ENCODE assay signal across 29 cellular contexts in genomic region chr9:89880721-89881120, GRCh38.
DNase-seq lines count a peak whose midpoint lies in the region; ATAC-seq, FAIRE-seq and TF ChIP-seq lines count a peak whose summit lies in the region.
"Had no signal": no experiment of that assay in that cellular context is flagged by ENCODE, and none has a peak within 500 bp of the region (broad histone marks: within the 10 kb centered on the region; RNA-seq: fewer than 3 reads in every experiment).

No MANE protein-coding gene starts in this region.

- no peaks in the 10 kb centered on the region for H3K27me3 ChIP-seq in left ventricle myocardium inferior (ENCODE audit: low read depth)
- no peaks in the 10 kb centered on the region for H3K27me3 ChIP-seq in testis
- H3K27me3 ChIP-seq in gastroesophageal sphincter = no peaks in the 10 kb centered on the region
- H3K27me3 ChIP-seq: heart right ventricle, pancreas, transverse colon had no signal

- ATAC-seq in Right ventricle myocardium inferior (no peak), gastroesophageal sphincter (no peak)
- ATAC-seq in activated CD8-positive, alpha-beta memory T cell treated with anti-CD3 and anti-CD28 coated beads, Interleukin-2, amount 10 ng/mL, durations not matched to agents 7 days and 5 days = peak; percentile 31
- ATAC-seq: heart right ventricle, pancreas had no signal

- no peaks in the 10 kb centered on the region for H3K9me3 ChIP-seq in left ventricle myocardium inferior (replicated peaks)
- H3K9me3 ChIP-seq in testis = no peaks in the 10 kb centered on the region
- no peaks in the 10 kb centered on the region for H3K9me3 ChIP-seq in gastroesophageal sphincter
- H3K9me3 ChIP-seq: HAP-1, heart right ventricle, pancreas, SK-N-SH, transverse colon had no signal

- 52 to 85% methylated on average over 5 of the region's 5 CpGs for WGBS in lower leg skin, 2 donors
- 89 to 91% methylated on average over 5 of the region's 5 CpGs for WGBS in testis, 2 donors
- WGBS in gastroesophageal sphincter (ENCODE audit: low coverage in 1 of 2), 2 donors = 88 to 92% methylated on average over 3 to 5 of the region's 5 CpGs

- TF ChIP-seq EP300 in gastroesophageal sphincter (IDR thresholded peaks at IDR 0.05) = no peak

- TF ChIP-seq POLR2A in lower leg skin (IDR thresholded peaks at IDR 0.05) = no peak
- TF ChIP-seq POLR2A in testis (IDR thresholded peaks at IDR 0.05) = no peak
- no peak for TF ChIP-seq POLR2A in gastroesophageal sphincter (IDR thresholded peaks at IDR 0.05)

- peaks cover 68% of the 10 kb centered on the region for H3K4me1 ChIP-seq in left ventricle myocardium inferior
- H3K4me1 ChIP-seq in testis = peaks cover 31% of the 10 kb centered on the region
- peaks cover 0 to 46% (median 14%) of the 10 kb centered on the region in 3 donors for H3K4me1 ChIP-seq in gastroesophageal sphincter
- H3K4me1 ChIP-seq: HAP-1, pancreas had no signal

- no peak overlapping the region for H3K4me3 ChIP-seq in left ventricle myocardium inferior
- H3K4me3 ChIP-seq in lower leg skin (ENCODE audit: low read depth, poor library complexity, severe bottlenecking) = no peak overlapping the region
- no peak overlapping the region for H3K4me3 ChIP-seq in testis
- no peak overlapping the region for H3K4me3 ChIP-seq in gastroesophageal sphincter
- H3K4me3 ChIP-seq: HAP-1, heart right ventricle, pancreas, transverse colon had no signal

- CTCF ChIA-PET in activated CD8-positive, alpha-beta memory T cell treated with anti-CD3 and anti-CD28 coated beads, Interleukin-2, amount 10 ng/mL, durations not matched to agents 7 days and 5 days (lab: Charles Lee) = interaction anchor here (5.9 kb wide), 1 partner anchor 278 kb away, joined by 43 read pairs; the partner anchor contains the start of gene GADD45G

- H3K27ac Mint-ChIP-seq in activated CD8-positive, alpha-beta memory T cell treated with anti-CD3 and anti-CD28 coated beads, Interleukin-2, amount 10 ng/mL, durations not matched to agents 7 days and 5 days = no peak overlapping the region
- H3K27ac Mint-ChIP-seq: activated T-cell treated with anti-CD3 and anti-CD28 coated beads, Interleukin-2, amount 50 U/mL, for 24 hours; B cell; dendritic cell treated with granulocyte-macrophage colony-stimulating factor and Interleukin-4, amounts not matched to agents 40 ng/mL and 50 ng/mL, for 4 days had no signal

- TF ChIP-seq CTCF in left ventricle myocardium inferior (IDR thresholded peaks at IDR 0.05; ENCODE audit: borderline replicate concordance) = no peak
- TF ChIP-seq CTCF in lower leg skin (IDR thresholded peaks at IDR 0.05) = no peak
- no peak for TF ChIP-seq CTCF in testis (IDR thresholded peaks at IDR 0.05)
- TF ChIP-seq CTCF in gastroesophageal sphincter (IDR thresholded peaks at IDR 0.05) = no peak

- no peak overlapping the region for H3K4me3 Mint-ChIP-seq in activated CD8-positive, alpha-beta memory T cell treated with anti-CD3 and anti-CD28 coated beads, Interleukin-2, amount 10 ng/mL, durations not matched to agents 7 days and 5 days
- H3K4me3 Mint-ChIP-seq: activated T-cell treated with anti-CD3 and anti-CD28 coated beads, Interleukin-2, amount 50 U/mL, for 24 hours; B cell; dendritic cell treated with granulocyte-macrophage colony-stimulating factor and Interleukin-4, amounts not matched to agents 40 ng/mL and 50 ng/mL, for 4 days had no signal

- H3K9me3 Mint-ChIP-seq in activated CD8-positive, alpha-beta memory T cell treated with anti-CD3 and anti-CD28 coated beads, Interleukin-2, amount 10 ng/mL, durations not matched to agents 7 days and 5 days (ENCODE audit: low read depth) = no peaks in the 10 kb centered on the region
- H3K9me3 Mint-ChIP-seq: activated T-cell treated with anti-CD3 and anti-CD28 coated beads, Interleukin-2, amount 50 U/mL, for 24 hours; dendritic cell treated with granulocyte-macrophage colony-stimulating factor and Interleukin-4, amounts not matched to agents 40 ng/mL and 50 ng/mL, for 4 days had no signal

- FAIRE-seq in frontal cortex (lab: Jason Lieb, UNC) = no peak
- FAIRE-seq: astrocyte, pancreas had no signal

- intact Hi-C loops in left ventricle myocardium inferior (cut with micrococcal nuclease) = no loop called here
- intact Hi-C loops in Right ventricle myocardium inferior (cut with DNase I) = loop anchor here (5.0 kb wide), 1 partner anchor 37 kb away; no protein-coding TSS in a partner anchor
- intact Hi-C loops in lower leg skin (cut with DNase I; ENCODE audit: low total_unique reads) = no loop called here
- intact Hi-C loops in testis (cut with DNase I; ENCODE audit: low total_unique reads) = no loop called here

- H3K27me3 Mint-ChIP-seq in activated CD8-positive, alpha-beta memory T cell treated with anti-CD3 and anti-CD28 coated beads, Interleukin-2, amount 10 ng/mL, durations not matched to agents 7 days and 5 days = no peaks in the 10 kb centered on the region
- H3K27me3 Mint-ChIP-seq: activated T-cell treated with anti-CD3 and anti-CD28 coated beads, Interleukin-2, amount 50 U/mL, for 24 hours; B cell had no signal

- no peak for DNase-seq in left ventricle myocardium inferior
- DNase-seq in Right ventricle myocardium inferior (ENCODE audit: missing footprints) = no peak
- peak; percentile 39 for DNase-seq in activated CD8-positive, alpha-beta memory T cell treated with anti-CD3 and anti-CD28 coated beads, Interleukin-2, amount 10 ng/mL, durations not matched to agents 7 days and 5 days
- DNase-seq in lower leg skin (ENCODE audit: low spot score in 2 of 2) = peak; percentile 13 to 60
- peak; percentile 12 for DNase-seq in testis
- DNase-seq in frontal cortex (ENCODE audit: low spot score in 2 of 2) = no peak
- no peak for DNase-seq in substantia nigra (lab: John Stamatoyannopoulos, UW)
- DNase-seq: activated CD4-positive, alpha-beta T cell treated with anti-CD3 and anti-CD28 coated beads for 1 hour; activated gamma-delta T cell treated with Interleukin-2 at 50 U/mL for 16 hours; caudate nucleus; DMS 273 treated with DMSO at 0.1 percent for 48 hours; EL; heart right ventricle; mammary epithelial cell; MM.1S; NCI-H1417; NCI-H2029; NCI-H524 treated with DMSO at 0.1 percent for 48 hours; OCI-M1; SK-N-SH; transverse colon had no signal

- no peaks in the 10 kb centered on the region for H3K36me3 Mint-ChIP-seq in activated CD8-positive, alpha-beta memory T cell treated with anti-CD3 and anti-CD28 coated beads, Interleukin-2, amount 10 ng/mL, durations not matched to agents 7 days and 5 days

- no peaks in the 10 kb centered on the region for H3K4me1 Mint-ChIP-seq in activated CD8-positive, alpha-beta memory T cell treated with anti-CD3 and anti-CD28 coated beads, Interleukin-2, amount 10 ng/mL, durations not matched to agents 7 days and 5 days
- H3K4me1 Mint-ChIP-seq: B cell had no signal

- no peaks in the 10 kb centered on the region for H3K36me3 ChIP-seq in left ventricle myocardium inferior
- no peaks in the 10 kb centered on the region for H3K36me3 ChIP-seq in testis (ENCODE audit: low read depth, missing control alignments)
- no peaks in the 10 kb centered on the region for H3K36me3 ChIP-seq in gastroesophageal sphincter
- H3K36me3 ChIP-seq: HAP-1, heart right ventricle, pancreas, transverse colon had no signal

- H3K27ac ChIP-seq in left ventricle myocardium inferior (replicated peaks) (peak overlapping the region; percentile 95), testis (no peak overlapping the region), gastroesophageal sphincter (no peak overlapping the region), substantia nigra (ENCODE audit: low read depth, low read length, poor library complexity, severe bottlenecking) (no peak overlapping the region)
- H3K27ac ChIP-seq: KMS-11, pancreas had no signal

Comparison
In these comparisons a context has a peak if more than half of its experiments do, and no peak if none do; other contexts are left out.
1. DNase-seq: peak in activated CD8-positive, alpha-beta memory T cell treated with anti-CD3 and anti-CD28 coated beads, Interleukin-2, amount 10 ng/mL, durations not matched to agents 7 days and 5 days (single experiment), lower leg skin (2 of 2) and testis (single experiment); none in left ventricle myocardium inferior (single experiment), Right ventricle myocardium inferior (single experiment), frontal cortex (0 of 2) and substantia nigra (0 of 49).